ENCODE assay signal across 22 cellular contexts in the genomic region with DNA sequence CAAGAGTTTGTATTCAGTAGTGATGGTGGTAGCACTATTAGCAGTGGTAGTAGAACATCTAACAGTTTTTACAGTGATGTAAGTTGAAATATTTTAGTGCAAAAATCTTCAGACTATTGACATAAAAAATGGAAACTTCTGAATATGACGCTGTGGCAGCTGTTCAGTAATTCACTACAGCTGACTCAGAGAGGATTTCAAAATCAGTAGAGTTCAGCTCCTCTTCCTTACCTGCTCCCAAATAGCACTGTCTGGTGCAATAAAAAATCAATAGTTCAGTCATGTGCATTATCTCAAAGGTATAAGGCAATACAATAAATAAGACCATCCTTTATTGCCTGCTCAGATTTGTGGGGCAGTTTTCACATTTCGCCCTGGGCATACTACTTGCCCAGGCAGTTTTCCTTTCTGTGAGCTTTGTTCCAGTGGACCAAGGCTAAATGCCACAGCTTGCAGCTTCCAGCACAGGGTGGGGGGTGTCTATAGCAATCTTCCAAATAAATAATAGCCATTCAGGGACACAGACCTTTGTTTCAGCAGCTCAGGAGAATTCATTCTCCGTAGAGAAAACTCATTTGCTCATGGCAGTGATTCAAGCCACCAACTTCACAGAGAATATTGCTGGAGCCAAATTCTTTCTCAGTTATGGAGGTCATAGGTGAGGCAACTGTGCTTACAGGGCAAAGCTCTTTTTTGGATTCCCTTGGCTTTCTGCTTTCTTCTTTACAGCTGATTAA. TPM values are rescaled to one million over a fixed set of nuclear protein-coding genes. Genes with fewer than 3 reads are reported as not detected.
DNase-seq lines count a peak whose midpoint lies in the region; ATAC-seq and TF ChIP-seq lines count a peak whose summit lies in the region.
"Had no signal": no experiment of that assay in that cellular context is flagged by ENCODE, and none has a peak within 500 bp of the region (broad histone marks: within the 10 kb centered on the region; RNA-seq: fewer than 3 reads in every experiment).

No MANE protein-coding gene starts in this region.

- WGBS in mammary epithelial cell (ENCODE audit: low coverage, missing lambda C conversion rate), result 17% methylated on average over 3 of the region's 3 CpGs

- H3K4me2 ChIP-seq in mammary epithelial cell (ENCODE audit: insufficient read depth, low read depth, low read length), result peak overlapping the region; percentile 23
- H3K4me2 ChIP-seq: smooth muscle cell had no signal

- intact Hi-C loops in mammary epithelial cell (cut with micrococcal nuclease), result no loop called here

- H2AFZ ChIP-seq in mammary epithelial cell (ENCODE audit: low read depth, low read length), result no peak overlapping the region

- H3K9ac ChIP-seq in mammary epithelial cell (ENCODE audit: insufficient read depth, low read length), result no peak overlapping the region

- H3K27me3 ChIP-seq in mammary epithelial cell (ENCODE audit: insufficient read depth, low read length), result no peaks in the 10 kb centered on the region
- H3K27me3 ChIP-seq: cardiac muscle cell, MG63 had no signal

- peaks cover 9% of the 10 kb centered on the region for H3K4me1 ChIP-seq in mammary epithelial cell (ENCODE audit: insufficient read depth, low read length)

- no peaks in the 10 kb centered on the region for H3K36me3 ChIP-seq in mammary epithelial cell (ENCODE audit: insufficient read depth, low read length)
- H3K36me3 ChIP-seq: cardiac muscle cell, MG63 had no signal

- ATAC-seq in left lobe of liver, result peak; percentile 88
- no peak for ATAC-seq in HG03139 (IDR thresholded peaks at IDR 0.05; ENCODE audit: unreplicated experiment)
- ATAC-seq in HG03439 (IDR thresholded peaks at IDR 0.05; ENCODE audit: unreplicated experiment), result no peak
- ATAC-seq: naive thymus-derived CD4-positive, alpha-beta T cell; Right ventricle myocardium inferior; stimulated activated naive CD8-positive, alpha-beta T cell treated with anti-CD3 and anti-CD28 coated beads, Interleukin-15, amount 100 ng/mL, for 72 hours; T-cell had no signal

- in situ Hi-C loops in mammary epithelial cell (cut with MboI; ENCODE audit: low sequenced_read_pairs in 2 of 2), result no loop called here

- no TSS peak for BruUV-seq in mammary epithelial cell (replicated peaks; lab: Mats Ljungman, UMichigan)

- H3K4me3 ChIP-seq in mammary epithelial cell (replicated peaks in 1 of 3; ENCODE audit: insufficient read depth in 1 of 3, low read depth in 2 of 3, low read length in 3 of 3), result no peak overlapping the region
- H3K4me3 ChIP-seq: cardiac muscle cell, MG63, smooth muscle cell had no signal

- H3K27ac ChIP-seq in mammary epithelial cell (ENCODE audit: insufficient read depth, low read depth, low read length), result no peak overlapping the region
- H3K27ac ChIP-seq: cardiac muscle cell had no signal

- H3K79me2 ChIP-seq in mammary epithelial cell (ENCODE audit: insufficient read depth, low read length), result no peaks in the 10 kb centered on the region

- no peaks in the 10 kb centered on the region for H3K9me3 ChIP-seq in mammary epithelial cell (replicated peaks; ENCODE audit: insufficient read depth, low read length)
- H3K9me3 ChIP-seq: MG63 had no signal

- no peak for TF ChIP-seq CTCF in mammary epithelial cell (conservative IDR thresholded peaks at IDR 0.05 in 1 of 2, IDR thresholded peaks at IDR 0.05 in 1 of 2; ENCODE audit: extremely low read depth in 1 of 2, insufficient read depth in 1 of 2, low read depth in 1 of 2, low read length in 2 of 2)

- no peaks in the 10 kb centered on the region for H4K20me1 ChIP-seq in mammary epithelial cell (ENCODE audit: insufficient read depth, low read length)

- dilution Hi-C loops in mammary epithelial cell (cut with HindIII; ENCODE audit: low sequenced_read_pairs), result no loop called here

- DNase-seq in LHCN-M2 (ENCODE audit: low read depth), result peak; percentile 70
- DNase-seq in mammary epithelial cell, result peak; percentile 34
- no peak for DNase-seq in left lobe of liver (ENCODE audit: low spot score)
- DNase-seq in stromal cell of bone marrow (ENCODE audit: low read depth), result peak; percentile 37
- no peak for DNase-seq in activated CD4-positive, alpha-beta T cell treated with anti-CD3 and anti-CD28 coated beads for 48 hours
- DNase-seq: activated CD4-positive, alpha-beta T cell treated with anti-CD3 and anti-CD28 coated beads for 4 hours; activated naive CD8-positive, alpha-beta T cell treated with anti-CD3 and anti-CD28 coated beads for 36 hours; dermis blood vessel endothelial cell; kidney glomerular epithelial cell; mesenchymal stem cell; MG63; naive thymus-derived CD4-positive, alpha-beta T cell; NCI-H1436; NCI-H774; stimulated activated CD4-positive, alpha-beta T cell treated with anti-CD3 and anti-CD28 coated beads, Interleukin-4, amount 100 ng/mL, for 1 hour; stimulated activated naive CD8-positive, alpha-beta T cell treated with anti-CD3 and anti-CD28 coated beads, Interleukin-15, amount 100 ng/mL, for 72 hours; T-cell had no signal

- CTCF ChIA-PET in mammary epithelial cell (lab: Charles Lee; ENCODE audit: low non-redundant PET), result no interaction called here

RNA-seq across cellular contexts. Expression of gene GORASP2, which starts 33.9 kb away (rescaled TPM):
- total RNA-seq in LHCN-M2 (2014; rRNA removed) (54.5 and 55.9 TPM in 2 replicates), mammary epithelial cell (10 to 100 TPM; 63.3 to 94.9 TPM), left lobe of liver (30.4 TPM)
- polyA plus RNA-seq in LHCN-M2 (2012), result 67.8 TPM
- 168 TPM for polyA plus RNA-seq in mammary epithelial cell
- polyA minus RNA-seq in mammary epithelial cell, result 92.4 TPM

Comparison
In these comparisons a context has a peak if more than half of its experiments do, and no peak if none do; other contexts are left out.
1. DNase-seq: peak in LHCN-M2 (single experiment), mammary epithelial cell (single experiment) and stromal cell of bone marrow (single experiment); none in left lobe of liver (single experiment) and activated CD4-positive, alpha-beta T cell treated with anti-CD3 and anti-CD28 coated beads for 48 hours (single experiment).